In the genomic region with DNA sequence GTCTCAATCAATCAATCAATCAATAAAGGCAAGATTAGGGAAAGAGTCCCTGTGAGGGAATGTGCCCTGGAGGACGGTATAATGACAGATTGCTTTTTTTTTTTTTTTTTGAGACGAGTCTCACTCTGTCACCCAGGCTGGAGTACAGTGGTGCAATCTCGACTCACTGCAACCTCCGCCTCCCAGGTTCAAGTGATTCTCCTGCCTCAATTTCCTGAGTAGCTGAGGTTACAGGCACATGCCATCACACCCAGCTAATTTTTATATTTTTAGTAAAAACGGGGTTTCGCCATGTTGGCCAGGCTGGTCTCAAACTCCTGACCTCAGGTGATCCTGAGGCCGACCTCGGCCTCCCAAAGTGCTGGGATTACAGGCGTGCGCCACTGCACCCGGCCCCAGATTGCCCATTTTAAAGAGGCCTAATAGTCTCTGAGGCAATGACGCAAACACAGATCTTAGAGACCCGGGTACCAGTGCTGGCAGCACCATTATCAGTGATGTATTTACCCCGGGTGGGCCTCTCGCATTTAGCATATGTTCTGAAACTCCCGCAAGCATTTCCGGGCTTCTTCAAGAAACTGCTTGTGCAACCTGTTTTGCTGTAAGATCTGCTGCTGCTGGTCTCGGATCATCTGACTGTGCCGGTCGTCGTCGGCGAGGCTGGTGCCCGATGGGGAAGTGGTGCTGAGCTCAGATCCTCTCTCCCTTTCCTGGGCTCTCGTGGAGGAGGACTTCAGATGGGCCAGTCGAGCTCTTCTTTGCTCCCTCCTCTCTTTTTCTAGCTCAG, we compare ENCODE assay signal across 11 cellular contexts. TPM values are rescaled to one million over a fixed set of nuclear protein-coding genes. Genes with fewer than 3 reads are reported as not detected.
DNase-seq lines count a peak whose midpoint lies in the region; ATAC-seq, FAIRE-seq and TF ChIP-seq lines count a peak whose summit lies in the region.
"Had no signal": no experiment of that assay in that cellular context is flagged by ENCODE, and none has a peak within 500 bp of the region (broad histone marks: within the 10 kb centered on the region; RNA-seq: fewer than 3 reads in every experiment).

No MANE protein-coding gene starts in this region.

- in situ Hi-C loops in HepG2 (cut with HindIII; ENCODE audit: extremely low pct_ligation_motif_present, low pct_unique_long_range_greater_than_20kb): no loop called here

- TF ChIP-seq EP300 in HepG2 (IDR thresholded peaks at IDR 0.05; ENCODE audit: low read depth in 2 of 2, low read length in 2 of 2) (no peak), HepG2 (CRISPR knock-in tag; IDR thresholded peaks at IDR 0.05; ENCODE audit: borderline replicate concordance) (no peak)

- TF ChIP-seq POLR2A in HepG2 (IDR thresholded peaks at IDR 0.05; ENCODE audit: insufficient read depth in 1 of 2, low read depth in 2 of 2, low read length in 2 of 2) (no peak), vagina (IDR thresholded peaks at IDR 0.05) (no peak)

- H3K4me1 ChIP-seq in liver (ENCODE audit: control insufficient read depth in 4 of 4, insufficient read depth in 4 of 4, low read length in 3 of 4) (no peaks in the 10 kb centered on the region), HepG2 (ENCODE audit: insufficient read depth, low read length) (0 out of 2 replicates have a peak, but pooled peaks cover 6% of the 10 kb centered on the region), mucosa of descending colon (ENCODE audit: low read depth) (peaks cover 10% of the 10 kb centered on the region), vagina (peaks cover 69% of the 10 kb centered on the region)

- H4K20me1 ChIP-seq in HepG2 (ENCODE audit: insufficient read depth, low read length): no peaks in the 10 kb centered on the region

- BruUV-seq in HepG2 (replicated peaks; lab: Mats Ljungman, UMichigan): no TSS peak

- H3K9me3 ChIP-seq in liver (ENCODE audit: control insufficient read depth in 4 of 4, low read length in 3 of 4) (no peaks in the 10 kb centered on the region), HepG2 (ENCODE audit: low read length) (no peaks in the 10 kb centered on the region), mucosa of descending colon (no peaks in the 10 kb centered on the region), vagina (no peaks in the 10 kb centered on the region)
- H3K9me3 ChIP-seq: A549, thyroid gland had no signal

- H3K36me3 Mint-ChIP-seq in activated naive CD4-positive, alpha-beta T cell treated with anti-CD3 and anti-CD28 coated beads, Interleukin-2, amount 50 U/mL, for 72 hours: no peaks in the 10 kb centered on the region

- DNase-seq in HepG2 (ENCODE audit: low spot score): no peak
- peak in 1 of 2 donors; percentile 33 for DNase-seq in activated naive CD4-positive, alpha-beta T cell treated with anti-CD3 and anti-CD28 coated beads, Interleukin-2, amount 50 U/mL, for 72 hours (ENCODE audit: low spot score in 2 of 2)
- DNase-seq in mucosa of descending colon: peak; percentile 51 to 84 (median 53)
- DNase-seq in vagina (ENCODE audit: extremely low spot score in 2 of 2): no peak

- H3K79me2 ChIP-seq in HepG2 (ENCODE audit: insufficient read depth, low read length): no peaks in the 10 kb centered on the region

- POLR2A ChIA-PET in HepG2 (lab: Yijun Ruan, JAX): no interaction called here

- CTCF ChIA-PET in HepG2 (lab: Yijun Ruan, JAX; ENCODE audit: low intra/inter-chr PET ratio, low total read pairs): no interaction called here

- WGBS in liver: 79% methylated on average over 26 of the region's 26 CpGs
- 92% methylated on average over 26 of the region's 26 CpGs for WGBS in HepG2 (ENCODE audit: low lambda C conversion rate)

- no peaks in the 10 kb centered on the region for H3K36me3 ChIP-seq in liver (ENCODE audit: control insufficient read depth in 4 of 4, insufficient read depth in 3 of 4, low read depth in 1 of 4, low read length in 3 of 4)
- H3K36me3 ChIP-seq in HepG2 (replicated peaks in 1 of 2; ENCODE audit: control insufficient read depth in 1 of 2, insufficient read depth in 2 of 2, low read length in 2 of 2): no peaks in the 10 kb centered on the region; a peak in 1 of 5 replicates
- no peaks in the 10 kb centered on the region for H3K36me3 ChIP-seq in mucosa of descending colon (ENCODE audit: low read depth)
- H3K36me3 ChIP-seq in vagina: no peaks in the 10 kb centered on the region
- H3K36me3 ChIP-seq: thyroid gland had no signal

- TF ChIP-seq RAD21 in liver (IDR thresholded peaks at IDR 0.05) (no peak), HepG2 (CRISPR knock-in tag; IDR thresholded peaks at IDR 0.05) (no peak)

- no peak overlapping the region for H3K4me3 ChIP-seq in liver (ENCODE audit: low read depth in 1 of 3, low read length in 3 of 3)
- H3K4me3 ChIP-seq in HepG2 (replicated peaks in 1 of 3; ENCODE audit: insufficient read depth in 1 of 3, low read depth in 2 of 3, low read length in 3 of 3): no peak overlapping the region
- H3K4me3 ChIP-seq in mucosa of descending colon: no peak overlapping the region
- no peak overlapping the region for H3K4me3 ChIP-seq in vagina
- H3K4me3 ChIP-seq: A549, K562, thyroid gland had no signal

- H3K27ac Mint-ChIP-seq in activated naive CD4-positive, alpha-beta T cell treated with anti-CD3 and anti-CD28 coated beads, Interleukin-2, amount 50 U/mL, for 72 hours: peak overlapping the region; percentile 44 to 49

- no peak for FAIRE-seq in HepG2 (lab: Jason Lieb, UNC)
- FAIRE-seq: A549, K562 had no signal

- peak overlapping the region; percentile 23 to 36 for H3K27ac ChIP-seq in liver (ENCODE audit: low read depth in 1 of 2, low read length in 2 of 2)
- no peak overlapping the region for H3K27ac ChIP-seq in HepG2 (ENCODE audit: extremely low read length, insufficient read depth, low read length)
- peak overlapping the region; percentile 37 for H3K27ac ChIP-seq in vagina
- H3K27ac ChIP-seq: A549, thyroid gland had no signal

- H2AFZ ChIP-seq in HepG2 (ENCODE audit: low read length): no peak overlapping the region

- no peak for TF ChIP-seq CTCF in liver (IDR thresholded peaks at IDR 0.05; ENCODE audit: low read depth, low read length, missing input control)
- no peak for TF ChIP-seq CTCF in HepG2 (CRISPR knock-in tag; IDR thresholded peaks at IDR 0.05)
- no peak for TF ChIP-seq CTCF in mucosa of descending colon (IDR thresholded peaks at IDR 0.05)
- no peak for TF ChIP-seq CTCF in vagina (IDR thresholded peaks at IDR 0.05)

- H3K9ac ChIP-seq in liver (ENCODE audit: low read depth in 1 of 2, low read length in 2 of 2) (no peak overlapping the region), HepG2 (ENCODE audit: insufficient read depth, low read depth, low read length) (no peak overlapping the region)

- no peaks in the 10 kb centered on the region for H3K9me3 Mint-ChIP-seq in activated naive CD4-positive, alpha-beta T cell treated with anti-CD3 and anti-CD28 coated beads, Interleukin-2, amount 50 U/mL, for 72 hours

- H3K27me3 ChIP-seq in liver (ENCODE audit: control insufficient read depth in 4 of 4, insufficient read depth in 4 of 4, low read length in 3 of 4): no peaks in the 10 kb centered on the region
- no peaks in the 10 kb centered on the region for H3K27me3 ChIP-seq in HepG2 (ENCODE audit: control insufficient read depth in 1 of 2, insufficient read depth in 2 of 2, low read length in 2 of 2)
- no peaks in the 10 kb centered on the region for H3K27me3 ChIP-seq in vagina
- H3K27me3 ChIP-seq: thyroid gland had no signal

- no peak for ATAC-seq in HepG2
- peak; percentile 74 to 75 for ATAC-seq in activated naive CD4-positive, alpha-beta T cell treated with anti-CD3 and anti-CD28 coated beads, Interleukin-2, amount 50 U/mL, for 72 hours
- ATAC-seq in mucosa of descending colon: peak; percentile 66
- no peak for ATAC-seq in GM18858 (IDR thresholded peaks at IDR 0.05; ENCODE audit: unreplicated experiment)
- no peak for ATAC-seq in GM21528 (IDR thresholded peaks at IDR 0.05; ENCODE audit: low FRiP score, unreplicated experiment)
- ATAC-seq in HG03354 (IDR thresholded peaks at IDR 0.05; ENCODE audit: poor library complexity, severe bottlenecking, unreplicated experiment): no peak
- ATAC-seq: A549, K562 had no signal

- intact Hi-C loops in HepG2 (cut with micrococcal nuclease; ENCODE audit: unreplicated experiment) (no loop called here), mucosa of descending colon (cut with DNase I, micrococcal nuclease) (no loop called here), vagina (cut with DNase I) (no loop called here)

- H3K4me2 ChIP-seq in HepG2 (ENCODE audit: low read depth, low read length): no peak overlapping the region
- H3K4me2 ChIP-seq: A549 had no signal

RNA-seq across cellular contexts. Expression of a gene that starts 12.7 kb away (rescaled TPM):
- total RNA-seq in liver: 1 to 10 TPM in 1 of 2 donors, under 1 TPM in 1; 0.28 to 1.0 TPM
- not detected for polyA plus RNA-seq in liver
- total RNA-seq in HepG2 (2016; rRNA removed; fragmentation: Illumina TruSeq; extraction: Trizol): not detected in 2 replicates
- not detected in 2 replicates for total RNA-seq in HepG2 (2016; cell fraction: cytosol; rRNA removed; fragmentation: Illumina TruSeq; extraction: Trizol; ENCODE audit: low read depth)
- 0.06 TPM in 1 of 2 replicates, not detected in the other for total RNA-seq in HepG2 (2016; cell fraction: insoluble cytoplasmic fraction; rRNA removed; fragmentation: Illumina TruSeq; extraction: Trizol)
- total RNA-seq in HepG2 (2016; cell fraction: membrane; rRNA removed; fragmentation: Illumina TruSeq; extraction: Trizol): not detected in 2 replicates
- not detected in 2 replicates for total RNA-seq in HepG2 (2016; cell fraction: nucleus; rRNA removed; fragmentation: Illumina TruSeq; extraction: Trizol)
- polyA plus RNA-seq in HepG2 (2011; rRNA removed): not detected in 2 replicates
- not detected in 2 replicates for polyA plus RNA-seq in HepG2 (2011; cell fraction: cytosol; rRNA removed)
- polyA plus RNA-seq in HepG2 (2011; cell fraction: nucleus; rRNA removed): 0.14 and 0.31 TPM in 2 replicates
- polyA plus RNA-seq in HepG2 (2012): 0.07 and 0.13 TPM in 2 replicates
- polyA plus RNA-seq in HepG2 (2016; cell fraction: cytosol; fragmentation: Illumina TruSeq; extraction: Trizol; ENCODE audit: low read depth): not detected in 2 replicates
- polyA plus RNA-seq in HepG2 (2016; cell fraction: insoluble cytoplasmic fraction; fragmentation: Illumina TruSeq; extraction: Trizol; ENCODE audit: low read depth): not detected in 2 replicates
- polyA plus RNA-seq in HepG2 (2016; cell fraction: membrane; fragmentation: Illumina TruSeq; extraction: Trizol; ENCODE audit: low read depth): not detected in 2 replicates
- polyA plus RNA-seq in HepG2 (2016; cell fraction: nucleus; fragmentation: Illumina TruSeq; extraction: Trizol; ENCODE audit: insufficient read depth, low read depth): not detected in 2 replicates
- polyA minus RNA-seq in HepG2 (2011; rRNA and poly(A)+ RNA removed; ENCODE audit: low replicate concordance): 1.2 TPM in 1 of 2 replicates, not detected in the other
- polyA minus RNA-seq in HepG2 (2011; cell fraction: cytosol; rRNA and poly(A)+ RNA removed): not detected in 2 replicates
- 1.5 and 1.6 TPM in 2 replicates for polyA minus RNA-seq in HepG2 (2011; cell fraction: nucleus; rRNA and poly(A)+ RNA removed)
- total RNA-seq in activated naive CD4-positive, alpha-beta T cell treated with anti-CD3 and anti-CD28 coated beads, Interleukin-2, amount 50 U/mL, for 72 hours: under 1 TPM in 1 of 2 donors, not detected in 1; 0.61 TPM
- 1 to 10 TPM; 1.4 to 2.5 (median 2.0) TPM for total RNA-seq in mucosa of descending colon
- 7.9 TPM for total RNA-seq in vagina
- total RNA-seq: K562 had no signal
- polyA plus RNA-seq: K562 had no signal

RNA-seq across cellular contexts. Expression of a gene that starts 34.9 kb away (rescaled TPM):
- total RNA-seq in liver: 10 to 100 TPM in 1 of 2 donors, 1 to 10 TPM in 1; 9.5 to 10.6 TPM
- 10 to 100 TPM in 1 of 2 donors, 1 to 10 TPM in 1; 8.9 to 37.6 TPM for polyA plus RNA-seq in liver
- total RNA-seq in HepG2 (2016; rRNA removed; fragmentation: Illumina TruSeq; extraction: Trizol): 2.2 and 3.8 TPM in 2 replicates
- 1.4 and 1.7 TPM in 2 replicates for total RNA-seq in HepG2 (2016; cell fraction: cytosol; rRNA removed; fragmentation: Illumina TruSeq; extraction: Trizol; ENCODE audit: low read depth)
- 1.7 and 3.9 TPM in 2 replicates for total RNA-seq in HepG2 (2016; cell fraction: insoluble cytoplasmic fraction; rRNA removed; fragmentation: Illumina TruSeq; extraction: Trizol)
- 3.3 and 3.4 TPM in 2 replicates for total RNA-seq in HepG2 (2016; cell fraction: membrane; rRNA removed; fragmentation: Illumina TruSeq; extraction: Trizol)
- 6.3 and 8.0 TPM in 2 replicates for total RNA-seq in HepG2 (2016; cell fraction: nucleus; rRNA removed; fragmentation: Illumina TruSeq; extraction: Trizol)
- 8.5 and 11.7 TPM in 2 replicates for polyA plus RNA-seq in HepG2 (2011; rRNA removed)
- polyA plus RNA-seq in HepG2 (2011; cell fraction: cytosol; rRNA removed): 8.0 and 12.6 TPM in 2 replicates
- 10.4 and 13.8 TPM in 2 replicates for polyA plus RNA-seq in HepG2 (2011; cell fraction: nucleus; rRNA removed)
- polyA plus RNA-seq in HepG2 (2012): 25.0 and 33.2 TPM in 2 replicates
- 3.0 and 3.2 TPM in 2 replicates for polyA plus RNA-seq in HepG2 (2016; cell fraction: cytosol; fragmentation: Illumina TruSeq; extraction: Trizol; ENCODE audit: low read depth)
- 3.9 and 5.4 TPM in 2 replicates for polyA plus RNA-seq in HepG2 (2016; cell fraction: insoluble cytoplasmic fraction; fragmentation: Illumina TruSeq; extraction: Trizol; ENCODE audit: low read depth)
- polyA plus RNA-seq in HepG2 (2016; cell fraction: membrane; fragmentation: Illumina TruSeq; extraction: Trizol; ENCODE audit: low read depth): 4.0 and 5.0 TPM in 2 replicates
- polyA plus RNA-seq in HepG2 (2016; cell fraction: nucleus; fragmentation: Illumina TruSeq; extraction: Trizol; ENCODE audit: insufficient read depth, low read depth): 18.4 and 18.6 TPM in 2 replicates
- 10.0 and 25.5 TPM in 2 replicates for polyA minus RNA-seq in HepG2 (2011; rRNA and poly(A)+ RNA removed; ENCODE audit: low replicate concordance)
- 11.5 and 14.6 TPM in 2 replicates for polyA minus RNA-seq in HepG2 (2011; cell fraction: cytosol; rRNA and poly(A)+ RNA removed)
- polyA minus RNA-seq in HepG2 (2011; cell fraction: nucleus; rRNA and poly(A)+ RNA removed): 4.2 and 6.2 TPM in 2 replicates
- 1 to 10 TPM; 1.1 TPM for total RNA-seq in activated naive CD4-positive, alpha-beta T cell treated with anti-CD3 and anti-CD28 coated beads, Interleukin-2, amount 50 U/mL, for 72 hours
- total RNA-seq in mucosa of descending colon: 100 to 1,000 TPM in 1 of 3 donors, 10 to 100 TPM in 2; 44.9 to 268 (median 91.3) TPM
- 181 TPM for total RNA-seq in vagina
- polyA plus RNA-seq: K562 had no signal

RNA-seq across cellular contexts. Expression of a gene that starts 49.7 kb away (rescaled TPM):
- total RNA-seq in liver (10 to 100 TPM in 1 of 2 donors, 1 to 10 TPM in 1; 8.0 to 20.7 TPM), HepG2 (2016; rRNA removed; fragmentation: Illumina TruSeq; extraction: Trizol) (29.6 and 30.7 TPM in 2 replicates), mucosa of descending colon (10 to 100 TPM; 36.0 to 67.7 (median 41.4) TPM), vagina (71.2 TPM)
- polyA plus RNA-seq in liver (10 to 100 TPM in 1 of 2 donors, 1 to 10 TPM in 1; 9.4 to 11.6 TPM), HepG2 (2011; rRNA removed) (45.9 and 49.4 TPM in 2 replicates)
- 17.6 and 21.4 TPM in 2 replicates for total RNA-seq in HepG2 (2016; cell fraction: cytosol; rRNA removed; fragmentation: Illumina TruSeq; extraction: Trizol; ENCODE audit: low read depth)
- total RNA-seq in HepG2 (2016; cell fraction: insoluble cytoplasmic fraction; rRNA removed; fragmentation: Illumina TruSeq; extraction: Trizol): 29.5 and 30.6 TPM in 2 replicates
- 23.9 and 28.0 TPM in 2 replicates for total RNA-seq in HepG2 (2016; cell fraction: membrane; rRNA removed; fragmentation: Illumina TruSeq; extraction: Trizol)
- total RNA-seq in HepG2 (2016; cell fraction: nucleus; rRNA removed; fragmentation: Illumina TruSeq; extraction: Trizol): 45.6 and 50.9 TPM in 2 replicates
- polyA plus RNA-seq in HepG2 (2011; cell fraction: cytosol; rRNA removed): 22.4 and 27.2 TPM in 2 replicates
- 148 and 160 TPM in 2 replicates for polyA plus RNA-seq in HepG2 (2011; cell fraction: nucleus; rRNA removed)
- 49.1 and 55.7 TPM in 2 replicates for polyA plus RNA-seq in HepG2 (2012)
- 1.6 and 2.3 TPM in 2 replicates for polyA plus RNA-seq in HepG2 (2016; cell fraction: cytosol; fragmentation: Illumina TruSeq; extraction: Trizol; ENCODE audit: low read depth)
- polyA plus RNA-seq in HepG2 (2016; cell fraction: insoluble cytoplasmic fraction; fragmentation: Illumina TruSeq; extraction: Trizol; ENCODE audit: low read depth): 22.1 and 28.5 TPM in 2 replicates
- 6.8 and 7.2 TPM in 2 replicates for polyA plus RNA-seq in HepG2 (2016; cell fraction: membrane; fragmentation: Illumina TruSeq; extraction: Trizol; ENCODE audit: low read depth)
- polyA plus RNA-seq in HepG2 (2016; cell fraction: nucleus; fragmentation: Illumina TruSeq; extraction: Trizol; ENCODE audit: insufficient read depth, low read depth): 90.2 and 93.2 TPM in 2 replicates
- 82.7 and 86.0 TPM in 2 replicates for polyA minus RNA-seq in HepG2 (2011; rRNA and poly(A)+ RNA removed; ENCODE audit: low replicate concordance)
- polyA minus RNA-seq in HepG2 (2011; cell fraction: cytosol; rRNA and poly(A)+ RNA removed): 18.0 and 21.4 TPM in 2 replicates
- 71.6 and 79.7 TPM in 2 replicates for polyA minus RNA-seq in HepG2 (2011; cell fraction: nucleus; rRNA and poly(A)+ RNA removed)
- total RNA-seq in activated naive CD4-positive, alpha-beta T cell treated with anti-CD3 and anti-CD28 coated beads, Interleukin-2, amount 50 U/mL, for 72 hours: 10 to 100 TPM; 82.2 to 88.1 TPM

Comparison
In these comparisons a context has a peak if more than half of its experiments do, and no peak if none do; other contexts are left out.
1. ATAC-seq: peak in activated naive CD4-positive, alpha-beta T cell treated with anti-CD3 and anti-CD28 coated beads, Interleukin-2, amount 50 U/mL, for 72 hours (2 of 2) and mucosa of descending colon (single experiment); none in HepG2 (single experiment), GM18858 (single experiment), GM21528 (single experiment) and HG03354 (single experiment).
2. DNase-seq: peak in mucosa of descending colon (3 of 3); none in HepG2 (single experiment) and vagina (0 of 2).